1 cellular context compared by ENCODE assay signal in the genomic region with DNA sequence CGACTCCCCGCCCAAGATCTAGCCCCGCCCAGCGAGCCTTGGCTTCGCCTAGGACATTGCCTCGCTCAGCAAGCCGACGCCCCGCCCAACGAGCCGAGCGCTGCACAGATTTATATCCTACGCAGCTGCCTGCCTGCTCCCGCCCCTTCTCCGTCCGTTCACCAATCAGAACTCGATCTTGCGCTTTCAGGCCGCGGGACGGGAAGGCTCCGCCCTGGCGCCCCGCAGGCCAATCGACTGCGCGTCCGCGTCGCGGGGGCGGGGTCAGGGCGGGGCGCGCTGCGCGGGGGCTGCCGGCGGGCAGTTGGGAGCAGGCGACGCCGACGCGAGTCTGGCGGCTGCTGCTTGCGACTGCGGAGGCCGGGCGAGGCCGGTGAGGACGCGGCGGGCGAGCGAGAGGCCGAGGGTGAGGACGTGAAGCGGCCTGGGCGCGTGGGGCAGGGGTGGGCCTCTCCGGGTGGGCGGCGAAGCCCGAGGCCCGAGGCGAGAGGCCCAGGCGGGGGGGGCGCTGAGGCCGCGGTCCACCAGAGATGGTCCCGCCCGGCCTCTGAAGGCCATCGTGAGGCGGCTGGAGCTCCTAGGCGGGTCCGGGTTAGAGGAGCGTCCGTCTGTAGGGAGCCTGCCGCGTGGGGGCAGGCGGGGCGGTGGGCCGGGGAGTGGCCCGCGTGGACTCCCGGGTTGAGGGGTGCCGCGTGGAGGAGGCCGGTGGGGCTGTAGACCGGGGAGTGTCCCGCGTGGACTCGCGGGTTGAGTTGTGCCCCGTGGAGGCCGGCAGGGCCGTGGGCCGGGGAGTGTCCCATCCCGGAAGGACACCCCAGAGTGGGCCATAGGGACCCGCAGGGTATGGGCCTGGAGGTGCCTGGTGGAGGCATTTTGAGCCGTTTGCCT.
A peak's percentile ranks its signal among the peaks of the same experiment; 100 is the strongest.
TF ChIP-seq lines count a peak whose summit lies in the region.

A gene with protein sequence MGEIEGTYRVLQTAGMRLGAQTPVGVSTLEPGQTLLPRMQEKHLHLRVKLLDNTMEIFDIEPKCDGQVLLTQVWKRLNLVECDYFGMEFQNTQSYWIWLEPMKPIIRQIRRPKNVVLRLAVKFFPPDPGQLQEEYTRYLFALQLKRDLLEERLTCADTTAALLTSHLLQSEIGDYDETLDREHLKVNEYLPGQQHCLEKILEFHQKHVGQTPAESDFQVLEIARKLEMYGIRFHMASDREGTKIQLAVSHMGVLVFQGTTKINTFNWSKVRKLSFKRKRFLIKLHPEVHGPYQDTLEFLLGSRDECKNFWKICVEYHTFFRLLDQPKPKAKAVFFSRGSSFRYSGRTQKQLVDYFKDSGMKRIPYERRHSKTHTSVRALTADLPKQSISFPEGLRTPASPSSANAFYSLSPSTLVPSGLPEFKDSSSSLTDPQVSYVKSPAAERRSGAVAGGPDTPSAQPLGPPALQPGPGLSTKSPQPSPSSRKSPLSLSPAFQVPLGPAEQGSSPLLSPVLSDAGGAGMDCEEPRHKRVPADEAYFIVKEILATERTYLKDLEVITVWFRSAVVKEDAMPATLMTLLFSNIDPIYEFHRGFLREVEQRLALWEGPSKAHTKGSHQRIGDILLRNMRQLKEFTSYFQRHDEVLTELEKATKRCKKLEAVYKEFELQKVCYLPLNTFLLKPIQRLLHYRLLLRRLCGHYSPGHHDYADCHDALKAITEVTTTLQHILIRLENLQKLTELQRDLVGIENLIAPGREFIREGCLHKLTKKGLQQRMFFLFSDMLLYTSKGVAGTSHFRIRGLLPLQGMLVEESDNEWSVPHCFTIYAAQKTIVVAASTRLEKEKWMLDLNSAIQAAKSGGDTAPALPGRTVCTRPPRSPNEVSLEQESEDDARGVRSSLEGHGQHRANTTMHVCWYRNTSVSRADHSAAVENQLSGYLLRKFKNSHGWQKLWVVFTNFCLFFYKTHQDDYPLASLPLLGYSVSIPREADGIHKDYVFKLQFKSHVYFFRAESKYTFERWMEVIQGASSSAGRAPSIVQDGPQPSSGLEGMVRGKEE (plus strand): TSS at position 303 of the 888 bp plus-strand sequence. CDS start 16,823 bp downstream, outside the sequence.

TF ChIP-seq in K562, 482 proteins besides CTCF, POLR2A, EP300 and RAD21 (continued from another document and continues in another):
- TF ChIP-seq, protein P1, sequence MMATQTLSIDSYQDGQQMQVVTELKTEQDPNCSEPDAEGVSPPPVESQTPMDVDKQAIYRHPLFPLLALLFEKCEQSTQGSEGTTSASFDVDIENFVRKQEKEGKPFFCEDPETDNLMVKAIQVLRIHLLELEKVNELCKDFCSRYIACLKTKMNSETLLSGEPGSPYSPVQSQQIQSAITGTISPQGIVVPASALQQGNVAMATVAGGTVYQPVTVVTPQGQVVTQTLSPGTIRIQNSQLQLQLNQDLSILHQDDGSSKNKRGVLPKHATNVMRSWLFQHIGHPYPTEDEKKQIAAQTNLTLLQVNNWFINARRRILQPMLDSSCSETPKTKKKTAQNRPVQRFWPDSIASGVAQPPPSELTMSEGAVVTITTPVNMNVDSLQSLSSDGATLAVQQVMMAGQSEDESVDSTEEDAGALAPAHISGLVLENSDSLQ (IDR thresholded peaks at IDR 0.05) = peak; percentile 56; the same call in 1 of the 2 replicates
- TF ChIP-seq, protein P2, sequence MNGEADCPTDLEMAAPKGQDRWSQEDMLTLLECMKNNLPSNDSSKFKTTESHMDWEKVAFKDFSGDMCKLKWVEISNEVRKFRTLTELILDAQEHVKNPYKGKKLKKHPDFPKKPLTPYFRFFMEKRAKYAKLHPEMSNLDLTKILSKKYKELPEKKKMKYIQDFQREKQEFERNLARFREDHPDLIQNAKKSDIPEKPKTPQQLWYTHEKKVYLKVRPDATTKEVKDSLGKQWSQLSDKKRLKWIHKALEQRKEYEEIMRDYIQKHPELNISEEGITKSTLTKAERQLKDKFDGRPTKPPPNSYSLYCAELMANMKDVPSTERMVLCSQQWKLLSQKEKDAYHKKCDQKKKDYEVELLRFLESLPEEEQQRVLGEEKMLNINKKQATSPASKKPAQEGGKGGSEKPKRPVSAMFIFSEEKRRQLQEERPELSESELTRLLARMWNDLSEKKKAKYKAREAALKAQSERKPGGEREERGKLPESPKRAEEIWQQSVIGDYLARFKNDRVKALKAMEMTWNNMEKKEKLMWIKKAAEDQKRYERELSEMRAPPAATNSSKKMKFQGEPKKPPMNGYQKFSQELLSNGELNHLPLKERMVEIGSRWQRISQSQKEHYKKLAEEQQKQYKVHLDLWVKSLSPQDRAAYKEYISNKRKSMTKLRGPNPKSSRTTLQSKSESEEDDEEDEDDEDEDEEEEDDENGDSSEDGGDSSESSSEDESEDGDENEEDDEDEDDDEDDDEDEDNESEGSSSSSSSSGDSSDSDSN (IDR thresholded peaks at IDR 0.05; ENCODE audit: borderline replicate concordance in 1 of 2, low read depth in 2 of 2, low read length in 2 of 2) = peak; percentile 45 to 78; a peak in 1 of 4 replicates
- TF ChIP-seq L3MBTL2 (IDR thresholded peaks at IDR 0.05) (peak; percentile 51; the same call in 1 of the 2 replicates), CXXC5 (CRISPR knock-in tag; IDR thresholded peaks at IDR 0.05) (peak; percentile 67), LEF1 (IDR thresholded peaks at IDR 0.05) (no peak), HDAC1 (IDR thresholded peaks at IDR 0.05) (peak in 1 of 2 experiments; percentile 65; a peak in 2 of 4 replicates), SAFB (IDR thresholded peaks at IDR 0.05; ENCODE audit: borderline replicate concordance, low read depth, low read length) (peak; percentile 87), SMAD4 (CRISPR knock-in tag; conservative IDR thresholded peaks at IDR 0.05) (0 out of 2 replicates have a peak, but pooled peaks have one; percentile 40), TFAM (CRISPR knock-in tag; conservative IDR thresholded peaks at IDR 0.05) (no peak), TAF1 (IDR thresholded peaks at IDR 0.05; ENCODE audit: control insufficient read depth, extremely low read depth, insufficient read depth, low read length, severe bottlenecking) (peak; percentile 88), CCNT2 (IDR thresholded peaks at IDR 0.05; ENCODE audit: borderline replicate concordance, extremely low read depth, insufficient read length, low read depth, low read length) (peak; percentile 24), FIP1L1 (IDR thresholded peaks at IDR 0.05; ENCODE audit: low read depth, low read length, poor library complexity, severe bottlenecking) (no peak), MXI1 (IDR thresholded peaks at IDR 0.05; ENCODE audit: low read depth, low read length) (no peak), ZNF764 (CRISPR knock-in tag; IDR thresholded peaks at IDR 0.05; ENCODE audit: low read depth) (no peak), ZFX (CRISPR knock-in tag; IDR thresholded peaks at IDR 0.05) (peak; percentile 90), NR2C1 (IDR thresholded peaks at IDR 0.05) (no peak), NR2C1 (tag; IDR thresholded peaks at IDR 0.05) (no peak), EP400 (IDR thresholded peaks at IDR 0.05) (peak; percentile 28; the same call in 1 of the 2 replicates), POLR2H (tag; IDR thresholded peaks at IDR 0.05; ENCODE audit: low read depth) (peak; percentile 50; the same call in 1 of the 2 replicates), GATAD2A (IDR thresholded peaks at IDR 0.05) (no peak), NONO (IDR thresholded peaks at IDR 0.05; ENCODE audit: low read depth in 2 of 2, low read length in 1 of 2) (peak in 1 of 2 experiments; percentile 48; a peak in 1 of 4 replicates), ZC3H4 (CRISPR knock-in tag; IDR thresholded peaks at IDR 0.05; ENCODE audit: borderline replicate concordance) (no peak), KLF16 (IDR thresholded peaks at IDR 0.05) (no peak), XRCC5 (IDR thresholded peaks at IDR 0.05; ENCODE audit: low read depth, low read length) (no peak), POLR2G (IDR thresholded peaks at IDR 0.05; ENCODE audit: low read depth, low read length) (peak; percentile 93), MCM5 (IDR thresholded peaks at IDR 0.05; ENCODE audit: low read depth) (no peak)
- TF ChIP-seq, protein P3, sequence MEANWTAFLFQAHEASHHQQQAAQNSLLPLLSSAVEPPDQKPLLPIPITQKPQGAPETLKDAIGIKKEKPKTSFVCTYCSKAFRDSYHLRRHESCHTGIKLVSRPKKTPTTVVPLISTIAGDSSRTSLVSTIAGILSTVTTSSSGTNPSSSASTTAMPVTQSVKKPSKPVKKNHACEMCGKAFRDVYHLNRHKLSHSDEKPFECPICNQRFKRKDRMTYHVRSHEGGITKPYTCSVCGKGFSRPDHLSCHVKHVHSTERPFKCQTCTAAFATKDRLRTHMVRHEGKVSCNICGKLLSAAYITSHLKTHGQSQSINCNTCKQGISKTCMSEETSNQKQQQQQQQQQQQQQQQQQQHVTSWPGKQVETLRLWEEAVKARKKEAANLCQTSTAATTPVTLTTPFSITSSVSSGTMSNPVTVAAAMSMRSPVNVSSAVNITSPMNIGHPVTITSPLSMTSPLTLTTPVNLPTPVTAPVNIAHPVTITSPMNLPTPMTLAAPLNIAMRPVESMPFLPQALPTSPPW (CRISPR knock-in tag; IDR thresholded peaks at IDR 0.05) = peak; percentile 83
- TF ChIP-seq, protein P4, sequence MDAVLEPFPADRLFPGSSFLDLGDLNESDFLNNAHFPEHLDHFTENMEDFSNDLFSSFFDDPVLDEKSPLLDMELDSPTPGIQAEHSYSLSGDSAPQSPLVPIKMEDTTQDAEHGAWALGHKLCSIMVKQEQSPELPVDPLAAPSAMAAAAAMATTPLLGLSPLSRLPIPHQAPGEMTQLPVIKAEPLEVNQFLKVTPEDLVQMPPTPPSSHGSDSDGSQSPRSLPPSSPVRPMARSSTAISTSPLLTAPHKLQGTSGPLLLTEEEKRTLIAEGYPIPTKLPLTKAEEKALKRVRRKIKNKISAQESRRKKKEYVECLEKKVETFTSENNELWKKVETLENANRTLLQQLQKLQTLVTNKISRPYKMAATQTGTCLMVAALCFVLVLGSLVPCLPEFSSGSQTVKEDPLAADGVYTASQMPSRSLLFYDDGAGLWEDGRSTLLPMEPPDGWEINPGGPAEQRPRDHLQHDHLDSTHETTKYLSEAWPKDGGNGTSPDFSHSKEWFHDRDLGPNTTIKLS (IDR thresholded peaks at IDR 0.05; ENCODE audit: borderline replicate concordance, low read depth) = no peak
- TF ChIP-seq, protein P5, sequence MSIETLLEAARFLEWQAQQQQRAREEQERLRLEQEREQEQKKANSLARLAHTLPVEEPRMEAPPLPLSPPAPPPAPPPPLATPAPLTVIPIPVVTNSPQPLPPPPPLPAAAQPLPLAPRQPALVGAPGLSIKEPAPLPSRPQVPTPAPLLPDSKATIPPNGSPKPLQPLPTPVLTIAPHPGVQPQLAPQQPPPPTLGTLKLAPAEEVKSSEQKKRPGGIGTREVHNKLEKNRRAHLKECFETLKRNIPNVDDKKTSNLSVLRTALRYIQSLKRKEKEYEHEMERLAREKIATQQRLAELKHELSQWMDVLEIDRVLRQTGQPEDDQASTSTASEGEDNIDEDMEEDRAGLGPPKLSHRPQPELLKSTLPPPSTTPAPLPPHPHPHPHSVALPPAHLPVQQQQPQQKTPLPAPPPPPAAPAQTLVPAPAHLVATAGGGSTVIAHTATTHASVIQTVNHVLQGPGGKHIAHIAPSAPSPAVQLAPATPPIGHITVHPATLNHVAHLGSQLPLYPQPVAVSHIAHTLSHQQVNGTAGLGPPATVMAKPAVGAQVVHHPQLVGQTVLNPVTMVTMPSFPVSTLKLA (conservative IDR thresholded peaks at IDR 0.05) = peak; percentile 39 to 61; a peak in 2 of 4 replicates
- TF ChIP-seq, protein P6, sequence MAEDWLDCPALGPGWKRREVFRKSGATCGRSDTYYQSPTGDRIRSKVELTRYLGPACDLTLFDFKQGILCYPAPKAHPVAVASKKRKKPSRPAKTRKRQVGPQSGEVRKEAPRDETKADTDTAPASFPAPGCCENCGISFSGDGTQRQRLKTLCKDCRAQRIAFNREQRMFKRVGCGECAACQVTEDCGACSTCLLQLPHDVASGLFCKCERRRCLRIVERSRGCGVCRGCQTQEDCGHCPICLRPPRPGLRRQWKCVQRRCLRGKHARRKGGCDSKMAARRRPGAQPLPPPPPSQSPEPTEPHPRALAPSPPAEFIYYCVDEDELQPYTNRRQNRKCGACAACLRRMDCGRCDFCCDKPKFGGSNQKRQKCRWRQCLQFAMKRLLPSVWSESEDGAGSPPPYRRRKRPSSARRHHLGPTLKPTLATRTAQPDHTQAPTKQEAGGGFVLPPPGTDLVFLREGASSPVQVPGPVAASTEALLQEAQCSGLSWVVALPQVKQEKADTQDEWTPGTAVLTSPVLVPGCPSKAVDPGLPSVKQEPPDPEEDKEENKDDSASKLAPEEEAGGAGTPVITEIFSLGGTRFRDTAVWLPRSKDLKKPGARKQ (CRISPR knock-in tag; IDR thresholded peaks at IDR 0.05) = no peak
- TF ChIP-seq, protein P7, sequence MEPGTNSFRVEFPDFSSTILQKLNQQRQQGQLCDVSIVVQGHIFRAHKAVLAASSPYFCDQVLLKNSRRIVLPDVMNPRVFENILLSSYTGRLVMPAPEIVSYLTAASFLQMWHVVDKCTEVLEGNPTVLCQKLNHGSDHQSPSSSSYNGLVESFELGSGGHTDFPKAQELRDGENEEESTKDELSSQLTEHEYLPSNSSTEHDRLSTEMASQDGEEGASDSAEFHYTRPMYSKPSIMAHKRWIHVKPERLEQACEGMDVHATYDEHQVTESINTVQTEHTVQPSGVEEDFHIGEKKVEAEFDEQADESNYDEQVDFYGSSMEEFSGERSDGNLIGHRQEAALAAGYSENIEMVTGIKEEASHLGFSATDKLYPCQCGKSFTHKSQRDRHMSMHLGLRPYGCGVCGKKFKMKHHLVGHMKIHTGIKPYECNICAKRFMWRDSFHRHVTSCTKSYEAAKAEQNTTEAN (CRISPR knock-in tag; IDR thresholded peaks at IDR 0.05) = 0 out of 2 replicates have a peak, but pooled peaks have one; percentile 49
